In genomic region chr9:4905135-4905490, GRCh38 we compare ENCODE assay signal across 24 cellular contexts.
DNase-seq lines count a peak whose midpoint lies in the region; ATAC-seq and TF ChIP-seq lines count a peak whose summit lies in the region.
"Had no signal": no experiment of that assay in that cellular context is flagged by ENCODE, and none has a peak within 500 bp of the region (broad histone marks: within the 10 kb centered on the region; RNA-seq: fewer than 3 reads in every experiment).

No MANE protein-coding gene starts in this region.

- H3K4me3 ChIP-seq in ACC112 (ENCODE audit: low read depth, low read length) (no peak overlapping the region), RWPE2 (ENCODE audit: severe bottlenecking) (no peak overlapping the region), osteoblast (ENCODE audit: insufficient read depth, low read length) (no peak overlapping the region)
- H3K4me3 ChIP-seq: GM23338, K562, prostate gland, SJSA1, tibial nerve had no signal

- H3K27me3 ChIP-seq in ACC112 (ENCODE audit: insufficient read depth, low read length), result peaks cover 6% of the 10 kb centered on the region; the same call in 1 of the 2 replicates
- no peaks in the 10 kb centered on the region for H3K27me3 ChIP-seq in RWPE2 (ENCODE audit: insufficient read depth, poor library complexity, severe bottlenecking)
- H3K27me3 ChIP-seq in osteoblast (ENCODE audit: insufficient read depth, low read length), result no peaks in the 10 kb centered on the region
- H3K27me3 ChIP-seq: SJSA1, tibial nerve had no signal

- H2AFZ ChIP-seq in ACC112 (ENCODE audit: low read length, unreplicated experiment) (no peak overlapping the region), osteoblast (ENCODE audit: low read length) (no peak overlapping the region)
- H2AFZ ChIP-seq: GM23338 had no signal

- peak overlapping the region; percentile 54 for H3K27ac ChIP-seq in ACC112 (ENCODE audit: low read depth, low read length)
- H3K27ac ChIP-seq in RWPE2 (ENCODE audit: poor library complexity, severe bottlenecking), result peak overlapping the region; percentile 36
- H3K27ac ChIP-seq in osteoblast (ENCODE audit: low read depth, low read length), result peak overlapping the region; percentile 40
- H3K27ac ChIP-seq: prostate gland, SJSA1 had no signal

- peak overlapping the region; percentile 70 for H3K4me2 ChIP-seq in osteoblast (ENCODE audit: insufficient read depth, low read length)
- H3K4me2 ChIP-seq: GM23338 had no signal

- no peak; the same call in 2 of the 3 replicates for ATAC-seq in RWPE2 (ENCODE audit: low read depth)
- ATAC-seq in GM19467 (IDR thresholded peaks at IDR 0.05; ENCODE audit: unreplicated experiment), result no peak
- ATAC-seq: activated CD8-positive, alpha-beta memory T cell treated with anti-CD3 and anti-CD28 coated beads, Interleukin-2, amount 10 ng/mL, durations not matched to agents 7 days and 5 days; activated T-cell treated with anti-CD3 and anti-CD28 coated beads, Interleukin-2, amount 50 U/mL, for 4 hours; effector memory CD8-positive, alpha-beta T cell; GM23338; K562; naive thymus-derived CD4-positive, alpha-beta T cell had no signal

- H3K4me1 ChIP-seq in ACC112 (ENCODE audit: control insufficient read depth, insufficient read depth, low read length, unreplicated experiment) (peaks cover 16% of the 10 kb centered on the region), RWPE2 (ENCODE audit: insufficient read depth, poor library complexity, severe bottlenecking) (peaks cover 30% of the 10 kb centered on the region), osteoblast (ENCODE audit: insufficient read depth, low read length) (peaks cover 33% of the 10 kb centered on the region)
- H3K4me1 ChIP-seq: prostate gland had no signal

- H3K79me2 ChIP-seq in ACC112 (ENCODE audit: control insufficient read depth, insufficient read depth, low read length, unreplicated experiment) (no peaks in the 10 kb centered on the region), osteoblast (ENCODE audit: insufficient read depth, low read length) (no peaks in the 10 kb centered on the region)

- no peaks in the 10 kb centered on the region for H3K9me3 ChIP-seq in RWPE2 (ENCODE audit: severe bottlenecking)
- H3K9me3 ChIP-seq in osteoblast (ENCODE audit: low read depth, low read length), result no peaks in the 10 kb centered on the region
- H3K9me3 ChIP-seq: prostate gland, SJSA1 had no signal

- no peak for TF ChIP-seq CTCF in RWPE2 (IDR thresholded peaks at IDR 0.05; ENCODE audit: poor library complexity, severe bottlenecking)
- TF ChIP-seq CTCF in osteoblast (IDR thresholded peaks at IDR 0.05; ENCODE audit: extremely low read depth, low read depth, low read length), result no peak

- peak; percentile 17 for DNase-seq in GF-D8 (lab: John Stamatoyannopoulos, UW)
- DNase-seq in RWPE2 (ENCODE audit: low spot score), result no peak
- no peak for DNase-seq in osteoblast (ENCODE audit: insufficient read length, low spot score, missing footprints)
- DNase-seq in T-helper 1 cell, result no peak
- DNase-seq in NCI-H524 (lab: John Stamatoyannopoulos, UW), result no peak
- DNase-seq: activated B cell treated with CpG ODN at 0.5 μM for 24 hours; activated CD8-positive, alpha-beta memory T cell treated with anti-CD3 and anti-CD28 coated beads, Interleukin-2, amount 10 ng/mL, durations not matched to agents 7 days and 5 days; activated gamma-delta T cell; activated naive CD8-positive, alpha-beta T cell treated with anti-CD3 and anti-CD28 coated beads, Interleukin-2, amount 10 ng/mL, durations not matched to agents 7 days and 5 days; activated T-cell treated with anti-CD3 and anti-CD28 coated beads, Interleukin-2, amount 50 U/mL, for 4 hours; caudate nucleus; effector memory CD8-positive, alpha-beta T cell; erythroblast; midbrain; naive thymus-derived CD4-positive, alpha-beta T cell; NCI-H1436; stimulated activated CD4-positive, alpha-beta T cell treated with anti-CD3 and anti-CD28 coated beads, Interleukin-4, amount 100 ng/mL, for 24 hours had no signal

- H4K20me1 ChIP-seq in osteoblast (ENCODE audit: insufficient read depth, low read length), result no peaks in the 10 kb centered on the region

- H3K36me3 ChIP-seq in ACC112 (ENCODE audit: insufficient read depth, low read length), result no peaks in the 10 kb centered on the region
- H3K36me3 ChIP-seq in RWPE2 (ENCODE audit: low read depth), result no peaks in the 10 kb centered on the region
- no peaks in the 10 kb centered on the region for H3K36me3 ChIP-seq in osteoblast (ENCODE audit: insufficient read depth, low read length)
- H3K36me3 ChIP-seq: prostate gland, SJSA1, tibial nerve had no signal
